ENCODE assay signal across 17 cellular contexts in the genomic region with DNA sequence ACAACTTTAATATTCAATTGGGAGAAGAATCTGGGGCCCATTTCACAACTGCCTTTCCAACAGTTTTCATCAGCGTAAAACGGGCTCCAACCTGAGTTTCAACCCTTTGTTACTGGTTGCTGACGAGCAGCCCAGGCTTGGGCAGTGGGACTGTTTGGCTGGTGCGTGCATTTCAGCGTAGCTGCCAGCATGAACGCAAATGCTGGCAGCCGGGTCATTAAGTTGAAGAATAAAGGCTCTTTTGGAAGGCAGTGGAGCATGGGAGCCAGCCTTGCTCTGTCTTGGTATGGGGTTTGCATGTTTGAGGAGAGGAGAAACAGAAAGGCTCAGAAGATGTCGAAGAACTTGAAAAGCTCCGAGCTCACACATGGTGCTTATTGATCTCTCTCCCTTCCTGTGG.
"Had no signal": no experiment of that assay in that cellular context is flagged by ENCODE, and none has a peak within 500 bp of the region (broad histone marks: within the 10 kb centered on the region; RNA-seq: fewer than 3 reads in every experiment).

No MANE protein-coding gene starts in this region.

- H3K4me1 ChIP-seq: body of pancreas, colonic mucosa, upper lobe of right lung had no signal

- H3K4me3 ChIP-seq: body of pancreas, colonic mucosa, esophagus squamous epithelium, psoas muscle, upper lobe of right lung had no signal

- ATAC-seq: activated T-cell treated with anti-CD3 and anti-CD28 coated beads, Interleukin-2, amount 50 U/mL, for 72 hours; body of pancreas; left ventricle myocardium superior; natural killer cell; psoas muscle; stimulated activated naive CD8-positive, alpha-beta T cell treated with anti-CD3 and anti-CD28 coated beads, Interleukin-15, amount 100 ng/mL, for 72 hours; upper lobe of right lung had no signal

- H3K27me3 ChIP-seq: body of pancreas, colonic mucosa, upper lobe of right lung had no signal

- H3K9me3 ChIP-seq: body of pancreas, colonic mucosa, esophagus squamous epithelium, psoas muscle, upper lobe of right lung had no signal

- H3K36me3 ChIP-seq: colonic mucosa, upper lobe of right lung had no signal

- H3K27ac ChIP-seq: body of pancreas, colonic mucosa, esophagus squamous epithelium, psoas muscle, upper lobe of right lung had no signal

- DNase-seq: activated CD4-positive, alpha-beta T cell treated with anti-CD3 and anti-CD28 coated beads, Interleukin-2, amount 10 ng/mL, durations not matched to agents 24 days and 14 days; activated CD4-positive, CD25-positive, alpha-beta regulatory T cell; activated CD8-positive, alpha-beta memory T cell treated with anti-CD3 and anti-CD28 coated beads, Interleukin-2, amount 50 U/mL, for 48 hours; activated gamma-delta T cell; activated T-cell treated with anti-CD3 and anti-CD28 coated beads, Interleukin-2, amount 50 U/mL, for 72 hours; amniotic stem cell; body of pancreas; central memory CD4-positive, alpha-beta T cell; colonic mucosa; esophagus squamous epithelium; left ventricle myocardium superior; mesenchymal stem cell; natural killer cell; psoas muscle; stimulated activated CD4-positive, alpha-beta T cell treated with anti-CD3 and anti-CD28 coated beads, Interleukin-1b, Interleukin-23, amount 100 ng/mL, for 48 hours; stimulated activated naive CD8-positive, alpha-beta T cell treated with anti-CD3 and anti-CD28 coated beads, Interleukin-15, amount 100 ng/mL, for 72 hours; upper lobe of right lung had no signal
